Comparison of ENCODE assay signal across 10 cellular contexts in the genomic region with DNA sequence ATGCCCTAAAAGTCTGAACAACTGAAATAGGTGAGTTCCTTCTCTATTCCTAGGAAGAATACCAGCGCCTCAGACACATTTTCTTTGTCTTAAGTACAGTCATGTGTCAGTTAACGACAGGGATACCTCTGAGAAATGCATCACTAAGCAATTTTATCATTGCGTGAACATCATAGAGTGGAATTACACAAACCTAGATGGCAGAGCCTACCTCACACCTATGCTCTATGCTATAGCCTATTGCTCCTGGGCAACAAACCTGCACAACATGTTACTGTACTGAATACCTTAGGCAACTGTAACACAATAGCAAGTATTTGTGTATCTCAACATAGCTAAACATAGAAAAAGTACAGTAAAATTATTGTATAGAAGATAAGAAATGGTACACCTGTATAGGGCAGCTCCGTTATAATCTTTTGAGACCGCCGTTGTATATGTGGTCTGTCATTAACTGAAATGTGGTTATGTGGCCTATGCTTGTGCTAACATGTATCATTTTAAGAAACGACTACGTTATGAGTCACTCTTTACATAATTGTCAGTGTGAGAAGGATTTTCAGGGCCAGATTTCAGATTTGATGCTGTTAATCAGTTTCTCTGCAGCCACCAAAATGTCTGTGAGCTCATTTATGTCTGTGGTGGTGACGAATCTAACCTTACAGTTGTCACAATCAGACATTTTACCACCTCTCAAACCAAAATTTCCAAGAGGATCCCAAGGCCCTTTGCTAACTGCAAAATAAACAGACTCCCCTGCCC.
DNase-seq lines count a peak whose midpoint lies in the region; ATAC-seq lines count a peak whose summit lies in the region.
"Had no signal": no experiment of that assay in that cellular context is flagged by ENCODE, and none has a peak within 500 bp of the region (broad histone marks: within the 10 kb centered on the region; RNA-seq: fewer than 3 reads in every experiment).

No MANE protein-coding gene starts in this region.

- H3K27ac Mint-ChIP-seq in activated naive CD8-positive, alpha-beta T cell treated with anti-CD3 and anti-CD28 coated beads, Interleukin-2, amount 50 U/mL, for 24 hours = peak overlapping the region; percentile 66
- H3K27ac Mint-ChIP-seq: activated naive CD4-positive, alpha-beta T cell treated with anti-CD3 and anti-CD28 coated beads, Interleukin-2, amount 50 U/mL, for 24 hours had no signal

- DNase-seq in stimulated activated CD4-positive, alpha-beta T cell treated with anti-CD3 and anti-CD28 coated beads, Interleukin-15, amount 100 ng/mL, for 24 hours = peak; percentile 5
- DNase-seq in stimulated activated CD4-positive, alpha-beta T cell treated with anti-CD3 and anti-CD28 coated beads, Interleukin-12 subunit alpha, Interleukin-12 subunit beta, amount 100 ng/mL, for 4 hours = no peak
- peak; percentile 54 for DNase-seq in HPDE6-E6E7 (ENCODE audit: extremely low spot score)
- no peak for DNase-seq in activated naive CD8-positive, alpha-beta T cell treated with anti-CD3 and anti-CD28 coated beads, Interleukin-2, amount 50 U/mL, for 24 hours
- DNase-seq in SK-N-DZ (ENCODE audit: low spot score) = no peak
- DNase-seq in nucleus accumbens (lab: John Stamatoyannopoulos, UW) = no peak
- DNase-seq in NCI-H1436 treated with DMSO at 0.1 percent for 48 hours (lab: John Stamatoyannopoulos, UW) = no peak
- DNase-seq in dedifferentiated amniotic fluid mesenchymal stem cell (ENCODE audit: extremely low spot score) = no peak
- DNase-seq: stimulated activated CD4-positive, alpha-beta T cell treated with anti-CD3 and anti-CD28 coated beads, Interleukin-2, amount 100 ng/mL, for 48 hours had no signal

- peaks cover 4% of the 10 kb centered on the region for H3K4me1 Mint-ChIP-seq in activated naive CD8-positive, alpha-beta T cell treated with anti-CD3 and anti-CD28 coated beads, Interleukin-2, amount 50 U/mL, for 24 hours

- ATAC-seq in activated naive CD8-positive, alpha-beta T cell treated with anti-CD3 and anti-CD28 coated beads, Interleukin-2, amount 50 U/mL, for 24 hours = peak; percentile 96

- H3K9me3 Mint-ChIP-seq in activated naive CD8-positive, alpha-beta T cell treated with anti-CD3 and anti-CD28 coated beads, Interleukin-2, amount 50 U/mL, for 24 hours = no peaks in the 10 kb centered on the region
- H3K9me3 Mint-ChIP-seq: activated naive CD4-positive, alpha-beta T cell treated with anti-CD3 and anti-CD28 coated beads, Interleukin-2, amount 50 U/mL, for 24 hours had no signal

- peaks cover 21% of the 10 kb centered on the region for H3K27me3 Mint-ChIP-seq in activated naive CD8-positive, alpha-beta T cell treated with anti-CD3 and anti-CD28 coated beads, Interleukin-2, amount 50 U/mL, for 24 hours

- no peak overlapping the region for H3K4me3 Mint-ChIP-seq in activated naive CD8-positive, alpha-beta T cell treated with anti-CD3 and anti-CD28 coated beads, Interleukin-2, amount 50 U/mL, for 24 hours
- H3K4me3 Mint-ChIP-seq: activated naive CD4-positive, alpha-beta T cell treated with anti-CD3 and anti-CD28 coated beads, Interleukin-2, amount 50 U/mL, for 24 hours had no signal

- no peaks in the 10 kb centered on the region for H3K36me3 Mint-ChIP-seq in activated naive CD8-positive, alpha-beta T cell treated with anti-CD3 and anti-CD28 coated beads, Interleukin-2, amount 50 U/mL, for 24 hours (ENCODE audit: low read depth)
- H3K36me3 Mint-ChIP-seq: activated naive CD4-positive, alpha-beta T cell treated with anti-CD3 and anti-CD28 coated beads, Interleukin-2, amount 50 U/mL, for 24 hours had no signal

Comparison
In these comparisons a context has a peak if more than half of its experiments do, and no peak if none do; other contexts are left out.
1. DNase-seq: peak in stimulated activated CD4-positive, alpha-beta T cell treated with anti-CD3 and anti-CD28 coated beads, Interleukin-15, amount 100 ng/mL, for 24 hours (single experiment) and HPDE6-E6E7 (single experiment); none in stimulated activated CD4-positive, alpha-beta T cell treated with anti-CD3 and anti-CD28 coated beads, Interleukin-12 subunit alpha, Interleukin-12 subunit beta, amount 100 ng/mL, for 4 hours (single experiment), activated naive CD8-positive, alpha-beta T cell treated with anti-CD3 and anti-CD28 coated beads, Interleukin-2, amount 50 U/mL, for 24 hours (single experiment), SK-N-DZ (single experiment), nucleus accumbens (0 of 56), NCI-H1436 treated with DMSO at 0.1 percent for 48 hours (single experiment) and dedifferentiated amniotic fluid mesenchymal stem cell (single experiment).